Comparison of ENCODE assay signal across 19 cellular contexts in genomic region chr11:111135101-111135500, GRCh38.
"Had no signal": no experiment of that assay in that cellular context is flagged by ENCODE, and none has a peak within 500 bp of the region (broad histone marks: within the 10 kb centered on the region; RNA-seq: fewer than 3 reads in every experiment).

No MANE protein-coding gene starts in this region.

- H3K4me1 ChIP-seq: ascending aorta, SJCRH30 had no signal

- H3K27ac ChIP-seq: ascending aorta, body of pancreas, KMS-11, SJCRH30 had no signal

- H3K27me3 ChIP-seq: ascending aorta, body of pancreas, SJCRH30 had no signal

- H3K36me3 ChIP-seq: ascending aorta, SJCRH30 had no signal

- H3K4me2 ChIP-seq: KMS-11, SK-N-SH had no signal

- DNase-seq: activated B cell treated with CpG ODN at 0.5 μM for 24 hours; activated CD4-positive, alpha-beta T cell treated with anti-CD3 and anti-CD28 coated beads for 1 hour; activated CD4-positive, alpha-beta T cell treated with anti-CD3 and anti-CD28 coated beads, Interleukin-2, amount 50 U/mL, for 48 hours; activated CD8-positive, alpha-beta memory T cell treated with anti-CD3 and anti-CD28 coated beads for 24 hours; activated effector memory CD4-positive, alpha-beta T cell treated with anti-CD3 and anti-CD28 coated beads, Interleukin-2, amount 50 U/mL, for 16 hours; activated naive CD4-positive, alpha-beta T cell treated with Interleukin-2 at 50 U/mL for 16 hours; activated naive CD8-positive, alpha-beta T cell treated with anti-CD3 and anti-CD28 coated beads, Interleukin-2, amount 50 U/mL, for 24 hours; activated T-cell treated with anti-CD3 and anti-CD28 coated beads, Interleukin-2, amount 50 U/mL, for 4 hours; amniotic stem cell; body of pancreas; NCI-H1105; NCI-H1694; NCI-H2029; NCI-H446; SJCRH30; SK-N-SH had no signal

- H3K9ac ChIP-seq: KMS-11, SK-N-SH had no signal

- ATAC-seq: activated naive CD4-positive, alpha-beta T cell treated with anti-CD3 and anti-CD28 coated beads, Interleukin-2, amount 50 U/mL, for 72 hours; activated naive CD8-positive, alpha-beta T cell treated with anti-CD3 and anti-CD28 coated beads, Interleukin-2, amount 50 U/mL, for 24 hours; activated T-cell treated with anti-CD3 and anti-CD28 coated beads, Interleukin-2, amount 50 U/mL, for 4 hours; body of pancreas had no signal

- H3K9me3 ChIP-seq: ascending aorta, body of pancreas, SJCRH30, SK-N-SH had no signal

- H3K4me3 ChIP-seq: ascending aorta, body of pancreas, SJCRH30 had no signal
